In the genomic region with DNA sequence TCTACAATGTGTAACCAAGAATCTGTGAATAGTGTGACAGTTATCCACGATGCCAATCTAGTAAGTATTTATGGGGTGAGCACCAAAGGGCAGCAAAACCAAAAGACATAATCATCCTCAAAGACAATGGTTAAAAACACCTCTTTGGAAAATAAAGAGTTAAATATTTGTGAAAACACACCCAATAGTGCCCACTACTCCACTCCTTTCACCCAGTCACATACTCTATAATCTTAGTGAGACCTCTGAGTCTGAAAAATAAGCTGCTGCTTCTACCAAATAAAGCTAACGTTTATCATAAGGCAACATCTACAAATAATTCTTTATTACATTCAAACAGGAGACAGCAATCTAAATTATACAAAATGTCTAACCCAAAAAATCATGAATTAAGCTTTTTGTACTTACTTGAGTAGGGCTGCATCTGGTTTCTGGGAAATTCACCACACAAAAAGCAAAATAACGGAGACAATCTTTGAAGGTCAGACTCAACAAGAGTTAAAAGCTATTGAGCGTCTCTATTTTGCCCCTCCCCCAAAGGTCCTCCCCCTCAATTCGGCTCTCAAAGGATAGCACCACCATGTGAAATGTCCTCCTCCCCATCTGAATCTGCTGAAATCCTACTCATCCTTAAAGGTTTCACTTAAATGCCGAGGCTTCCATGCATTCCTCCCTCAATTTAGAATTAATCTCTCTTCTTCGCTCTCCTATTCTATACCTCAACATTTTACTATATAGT, we compare ENCODE assay signal across 8 cellular contexts. TPM values are rescaled to one million over a fixed set of nuclear protein-coding genes. Genes with fewer than 3 reads are reported as not detected.
DNase-seq lines count a peak whose midpoint lies in the region; ATAC-seq and TF ChIP-seq lines count a peak whose summit lies in the region.

No MANE protein-coding gene starts in this region.

- WGBS in esophagus, 2 donors = 20 to 24% methylated on average over 7 of the region's 7 CpGs

- H2AFZ ChIP-seq in OCI-LY3 (ENCODE audit: low read depth, low read length) (no peak overlapping the region), neural progenitor cell (replicated peaks) (no peak overlapping the region)

- no peak overlapping the region for H3K27ac Mint-ChIP-seq in neural progenitor cell

- DNase-seq in EH (ENCODE audit: low read depth) (peak; percentile 59), neural progenitor cell (ENCODE audit: low spot score) (peak; percentile 52), HK-2 (ENCODE audit: unreplicated experiment) (no peak), NCI-H1092 (lab: John Stamatoyannopoulos, UW) (no peak), GM13976 (ENCODE audit: low spot score) (no peak)

- peak overlapping the region; percentile 93 for H3K4me3 Mint-ChIP-seq in neural progenitor cell

- H3F3A ChIP-seq in neural progenitor cell (ENCODE audit: low read depth) = peaks cover 29% of the 10 kb centered on the region

- TF ChIP-seq CTCF in OCI-LY3 (IDR thresholded peaks at IDR 0.05; ENCODE audit: low read depth, low read length) (no peak), neural progenitor cell (IDR thresholded peaks at IDR 0.05) (no peak), GM13976 (IDR thresholded peaks at IDR 0.05; ENCODE audit: borderline replicate concordance, control extremely low read depth, extremely low read depth, insufficient read depth, missing control alignments) (no peak)

- H3K4me1 ChIP-seq in OCI-LY3 (ENCODE audit: low read length) (peaks cover 18% of the 10 kb centered on the region), esophagus (ENCODE audit: control insufficient read depth in 2 of 2, insufficient read depth in 2 of 2, low read length in 1 of 2) (no peaks in the 10 kb centered on the region), neural progenitor cell (peaks cover 16% of the 10 kb centered on the region)

- 0 out of 2 replicates have a peak, but pooled peaks cover 4% of the 10 kb centered on the region for H3K9me3 ChIP-seq in OCI-LY3 (ENCODE audit: insufficient read depth, low read length)
- no peaks in the 10 kb centered on the region for H3K9me3 ChIP-seq in esophagus (ENCODE audit: control insufficient read depth in 2 of 2, insufficient read depth in 1 of 2, low read depth in 1 of 2, low read length in 1 of 2)
- no peaks in the 10 kb centered on the region for H3K9me3 ChIP-seq in neural progenitor cell (ENCODE audit: low read depth)

- 0 out of 2 replicates have a peak overlapping the region, but pooled peaks have one; percentile 95 for H3K4me2 ChIP-seq in OCI-LY3 (ENCODE audit: low read length)
- peak overlapping the region; percentile 99 for H3K4me2 ChIP-seq in neural progenitor cell

- H3K4me1 Mint-ChIP-seq in neural progenitor cell = peaks cover 26% of the 10 kb centered on the region

- H3K4me3 ChIP-seq in OCI-LY3 (ENCODE audit: low read length) = no peak overlapping the region
- peak overlapping the region; percentile 95 to 99 for H3K4me3 ChIP-seq in esophagus (ENCODE audit: low read depth in 1 of 2, low read length in 2 of 2)
- H3K4me3 ChIP-seq in neural progenitor cell = peak overlapping the region; percentile 94

- peaks cover 5% of the 10 kb centered on the region for H3K9me3 Mint-ChIP-seq in neural progenitor cell

- H3K79me2 ChIP-seq in OCI-LY3 (ENCODE audit: low read length) = no peaks in the 10 kb centered on the region
- H3K79me2 ChIP-seq in neural progenitor cell (ENCODE audit: low read depth) = peaks cover 60% of the 10 kb centered on the region

- H3K27ac ChIP-seq in OCI-LY3 (ENCODE audit: low read length) (no peak overlapping the region), esophagus (ENCODE audit: low read depth in 2 of 2, low read length in 1 of 2) (no peak overlapping the region), neural progenitor cell (no peak overlapping the region)

- ATAC-seq in GM18868 (IDR thresholded peaks at IDR 0.05; ENCODE audit: unreplicated experiment) = no peak

- no peak overlapping the region for H3K9ac ChIP-seq in OCI-LY3 (ENCODE audit: low read length)
- no peak overlapping the region for H3K9ac ChIP-seq in neural progenitor cell

- H3K27me3 Mint-ChIP-seq in neural progenitor cell (ENCODE audit: insufficient read depth, low read depth) = peaks cover 7% of the 10 kb centered on the region

- no peaks in the 10 kb centered on the region for H3K36me3 ChIP-seq in OCI-LY3 (replicated peaks; ENCODE audit: low read depth, low read length)
- H3K36me3 ChIP-seq in esophagus (ENCODE audit: control insufficient read depth in 2 of 2, insufficient read depth in 2 of 2, low read length in 1 of 2) = no peaks in the 10 kb centered on the region
- H3K36me3 ChIP-seq in neural progenitor cell = no peaks in the 10 kb centered on the region

- no peaks in the 10 kb centered on the region for H4K20me1 ChIP-seq in OCI-LY3 (ENCODE audit: insufficient read depth, low read length)
- peaks cover 22% of the 10 kb centered on the region for H4K20me1 ChIP-seq in neural progenitor cell (ENCODE audit: low read depth)

- in situ Hi-C loops in GM13976 (cut with MboI; ENCODE audit: low sequenced_read_pairs, unreplicated experiment) = no loop called here

- peaks cover 3% of the 10 kb centered on the region for H3K36me3 Mint-ChIP-seq in neural progenitor cell

- H3K27me3 ChIP-seq in OCI-LY3 (ENCODE audit: low read depth, low read length) = peaks cover 20% of the 10 kb centered on the region
- no peaks in the 10 kb centered on the region for H3K27me3 ChIP-seq in esophagus (ENCODE audit: control insufficient read depth in 1 of 2, insufficient read depth in 2 of 2, low read length in 2 of 2)
- H3K27me3 ChIP-seq in neural progenitor cell = no peaks in the 10 kb centered on the region

RNA-seq across cellular contexts. Expression of gene RAPH1, which starts 2.0 kb away (rescaled TPM):
- polyA plus RNA-seq in esophagus = 1 to 10 TPM; 3.8 to 5.0 TPM
- total RNA-seq in neural progenitor cell (ENCODE audit: low replicate concordance) = 9.3 and 11.2 TPM in 2 replicates

Comparison
In these comparisons a context has a peak if more than half of its experiments do, and no peak if none do; other contexts are left out.
1. DNase-seq: peak in EH (single experiment) and neural progenitor cell (single experiment); none in HK-2 (single experiment), NCI-H1092 (single experiment) and GM13976 (single experiment).